ENCODE assay signal across 23 cellular contexts in genomic region chr20:13295637-13296036, GRCh38.
"Had no signal": no experiment of that assay in that cellular context is flagged by ENCODE, and none has a peak within 500 bp of the region (broad histone marks: within the 10 kb centered on the region; RNA-seq: fewer than 3 reads in every experiment).

No MANE protein-coding gene starts in this region.

- H3K4me3 ChIP-seq: dorsolateral prefrontal cortex, left lung, ovary, psoas muscle, skin epidermis, spleen, thoracic aorta, tibial nerve, upper lobe of left lung had no signal

- H3K4me1 ChIP-seq: left lung, psoas muscle, spleen, tibial nerve, upper lobe of left lung had no signal

- H3K9me3 ChIP-seq: left lung, ovary, psoas muscle, spleen, thoracic aorta, tibial nerve, upper lobe of left lung had no signal

- H3K9me3 Mint-ChIP-seq: naive thymus-derived CD4-positive, alpha-beta T cell; nephron; stimulated activated memory B cell treated with anti-CD40 and anti-IgM and Interleukin-4, amounts not matched to agents 10 μg/mL and 1 μg/mL and 100 μg/mL, for 72 hours; stimulated activated naive CD8-positive, alpha-beta T cell treated with anti-CD3 and anti-CD28 coated beads, Interleukin-15, Interleukin-2, amounts not matched to agents 100 ng/mL and 50 ng/mL, for 24 hours had no signal

- ATAC-seq: left cardiac atrium; left lung; naive thymus-derived CD4-positive, alpha-beta T cell; psoas muscle; right cardiac atrium; stimulated activated memory B cell treated with anti-CD40 and anti-IgM and Interleukin-4, amounts not matched to agents 10 μg/mL and 1 μg/mL and 100 μg/mL, for 72 hours had no signal

- FAIRE-seq: frontal cortex, urothelium cell line had no signal

- H3K27ac Mint-ChIP-seq: naive thymus-derived CD4-positive, alpha-beta T cell; nephron; stimulated activated memory B cell treated with anti-CD40 and anti-IgM and Interleukin-4, amounts not matched to agents 10 μg/mL and 1 μg/mL and 100 μg/mL, for 72 hours had no signal

- H3K36me3 ChIP-seq: left lung, ovary, thoracic aorta, upper lobe of left lung had no signal

- H3K4me1 Mint-ChIP-seq: naive thymus-derived CD4-positive, alpha-beta T cell; nephron; stimulated activated memory B cell treated with anti-CD40 and anti-IgM and Interleukin-4, amounts not matched to agents 10 μg/mL and 1 μg/mL and 100 μg/mL, for 72 hours had no signal

- DNase-seq: dorsolateral prefrontal cortex; effector CD4-positive, alpha-beta T cell; left cardiac atrium; left lung; mesenchymal stem cell; midbrain; naive thymus-derived CD4-positive, alpha-beta T cell; nucleus accumbens; ovary; posterior cingulate gyrus; psoas muscle; right cardiac atrium; spleen; stimulated activated CD4-positive, alpha-beta T cell treated with anti-CD3 and anti-CD28 coated beads, Interleukin-4, amount 100 ng/mL, for 4 hours; upper lobe of left lung had no signal

- H3K27ac ChIP-seq: dorsolateral prefrontal cortex, left lung, ovary, psoas muscle, skin epidermis, spleen, thoracic aorta, tibial nerve, upper lobe of left lung had no signal

- H3K27me3 Mint-ChIP-seq: naive thymus-derived CD4-positive, alpha-beta T cell; stimulated activated memory B cell treated with anti-CD40 and anti-IgM and Interleukin-4, amounts not matched to agents 10 μg/mL and 1 μg/mL and 100 μg/mL, for 72 hours; stimulated activated naive CD8-positive, alpha-beta T cell treated with anti-CD3 and anti-CD28 coated beads, Interleukin-15, Interleukin-2, amounts not matched to agents 100 ng/mL and 50 ng/mL, for 24 hours had no signal

- H3K4me3 Mint-ChIP-seq: naive thymus-derived CD4-positive, alpha-beta T cell; nephron; stimulated activated memory B cell treated with anti-CD40 and anti-IgM and Interleukin-4, amounts not matched to agents 10 μg/mL and 1 μg/mL and 100 μg/mL, for 72 hours; stimulated activated naive CD8-positive, alpha-beta T cell treated with anti-CD3 and anti-CD28 coated beads, Interleukin-15, Interleukin-2, amounts not matched to agents 100 ng/mL and 50 ng/mL, for 24 hours had no signal

- H3K27me3 ChIP-seq: left lung, ovary, spleen, tibial nerve, upper lobe of left lung had no signal

- H3K36me3 Mint-ChIP-seq: stimulated activated memory B cell treated with anti-CD40 and anti-IgM and Interleukin-4, amounts not matched to agents 10 μg/mL and 1 μg/mL and 100 μg/mL, for 72 hours had no signal
